In the genomic region with DNA sequence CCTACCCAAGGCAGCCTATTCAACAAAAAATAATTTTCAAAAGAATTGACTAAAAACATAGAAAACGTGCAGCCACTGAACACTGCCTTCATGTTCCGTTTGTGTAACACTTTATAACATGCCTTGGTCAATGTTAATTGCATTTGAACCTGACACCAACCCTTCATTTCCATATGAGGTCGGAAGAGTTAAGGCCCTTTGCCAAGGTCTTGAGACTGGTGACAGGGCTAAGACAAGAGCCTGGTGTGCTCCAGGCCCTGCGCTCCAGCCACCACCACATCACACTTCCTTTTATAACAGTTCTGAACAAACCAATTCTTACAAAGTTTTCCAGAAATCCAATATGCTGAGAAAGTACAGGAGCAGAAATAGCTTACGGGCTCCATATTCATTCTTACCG, we compare ENCODE assay signal across 1 cellular context.
TF ChIP-seq lines count a peak whose summit lies in the region.

No MANE protein-coding gene starts in this region.

TF ChIP-seq in neural cell, 6 proteins besides CTCF, POLR2A, EP300 and RAD21 (continued from another document):
- no peak for TF ChIP-seq MXI1 (conservative IDR thresholded peaks at IDR 0.05; ENCODE audit: poor library complexity, severe bottlenecking)
- no peak for TF ChIP-seq POLR2AphosphoS5 (IDR thresholded peaks at IDR 0.05)
